In the genomic region with DNA sequence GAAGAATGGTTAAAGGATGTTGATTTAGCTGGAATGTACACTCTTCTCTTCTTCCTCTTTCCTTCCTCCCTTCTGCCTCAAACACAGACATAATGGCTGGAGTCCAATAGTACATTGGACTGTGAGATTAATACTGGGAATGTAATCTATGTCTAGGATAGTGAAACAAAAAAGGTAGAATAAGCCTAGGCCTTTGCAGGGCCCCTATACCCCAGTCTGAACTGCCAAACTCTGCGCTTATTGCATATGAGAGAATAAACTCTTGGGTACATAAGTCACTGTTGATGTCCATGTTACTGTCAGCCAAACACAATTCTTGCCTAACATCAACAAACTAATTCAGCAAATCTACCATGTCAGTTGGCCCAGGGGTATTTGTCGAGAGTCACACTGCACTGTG, we compare ENCODE assay signal across 9 cellular contexts. TPM values are rescaled to one million over a fixed set of nuclear protein-coding genes. Genes with fewer than 3 reads are reported as not detected.
"Had no signal": no experiment of that assay in that cellular context is flagged by ENCODE, and none has a peak within 500 bp of the region (broad histone marks: within the 10 kb centered on the region; RNA-seq: fewer than 3 reads in every experiment).

No MANE protein-coding gene starts in this region.

- DNase-seq: H7, HFFc6, KBM-7 had no signal

- FAIRE-seq: H1, HTR-8/SVneo had no signal

- H3K4me3 ChIP-seq: GM23338, HAP-1 had no signal

- ATAC-seq: GM23338, HCT116 had no signal

- H3K36me3 ChIP-seq: HAP-1 had no signal

- H3K9me3 ChIP-seq: HAP-1 had no signal

- H3K4me1 ChIP-seq: HAP-1 had no signal

RNA-seq across cellular contexts. Expression of a gene that starts 16.5 kb away (rescaled TPM):
- total RNA-seq: HT-29 had no signal
